Comparison of ENCODE assay signal across 29 cellular contexts in the genomic region with DNA sequence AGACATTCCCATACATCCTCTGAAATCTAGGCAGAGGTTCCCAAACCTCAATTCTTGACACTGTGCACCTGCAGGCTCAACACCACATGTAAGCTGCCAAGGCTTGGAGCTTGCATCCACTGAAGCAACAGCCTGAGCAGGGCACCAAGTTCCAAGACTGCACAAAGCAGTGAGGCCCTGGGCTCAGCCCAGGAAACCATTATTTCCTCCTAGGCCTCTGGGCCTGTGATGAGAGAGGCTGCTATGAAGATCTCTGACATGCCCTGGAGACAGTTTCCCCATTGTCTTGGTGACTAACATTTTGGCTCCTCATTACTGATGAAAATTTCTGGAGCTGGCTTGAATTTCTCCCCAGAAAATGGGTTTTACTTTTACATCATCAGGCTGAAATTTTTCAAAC.
"Had no signal": no experiment of that assay in that cellular context is flagged by ENCODE, and none has a peak within 500 bp of the region (broad histone marks: within the 10 kb centered on the region; RNA-seq: fewer than 3 reads in every experiment).

No MANE protein-coding gene starts in this region.

- H3K27ac ChIP-seq: neural progenitor cell, ovary, parathyroid adenoma, psoas muscle, skin epidermis, spleen, stomach, thoracic aorta, thyroid gland, tibial nerve, upper lobe of right lung, uterus had no signal

- H3K9me3 ChIP-seq: ovary, psoas muscle, thoracic aorta, thyroid gland, upper lobe of right lung, uterus had no signal

- H3K4me3 ChIP-seq: neural progenitor cell, ovary, psoas muscle, skin epidermis, smooth muscle cell, spleen, stomach, thoracic aorta, thyroid gland, tibial nerve, upper lobe of right lung, uterus had no signal

- H3K27ac Mint-ChIP-seq: naive thymus-derived CD4-positive, alpha-beta T cell; natural killer cell; nephron; neural progenitor cell; progenitor cell of endocrine pancreas; stimulated activated effector memory CD8-positive, alpha-beta T cell treated with anti-CD3 and anti-CD28 coated beads, Interleukin-12 subunit alpha, Interleukin-12 subunit beta, amount 100 ng/mL, for 72 hours; stimulated activated naive B cell treated with anti-CD40 and anti-IgM and Interleukin-4, amounts not matched to agents 10 μg/mL and 1 μg/mL and 100 μg/mL, for 72 hours; stimulated activated naive CD8-positive, alpha-beta T cell treated with anti-CD3 and anti-CD28 coated beads, Interleukin-15, Interleukin-2, amounts not matched to agents 100 ng/mL and 50 ng/mL, for 24 hours had no signal

- H3K9ac ChIP-seq: neural progenitor cell, parathyroid adenoma had no signal

- H3K36me3 Mint-ChIP-seq: stimulated activated effector memory CD8-positive, alpha-beta T cell treated with anti-CD3 and anti-CD28 coated beads, Interleukin-12 subunit alpha, Interleukin-12 subunit beta, amount 100 ng/mL, for 72 hours; stimulated activated naive B cell treated with anti-CD40 and anti-IgM and Interleukin-4, amounts not matched to agents 10 μg/mL and 1 μg/mL and 100 μg/mL, for 72 hours had no signal

- H3K36me3 ChIP-seq: neural progenitor cell, ovary, spleen, stomach, thoracic aorta, thyroid gland, tibial nerve, upper lobe of right lung, uterus had no signal

- H3K4me1 ChIP-seq: neural progenitor cell, parathyroid adenoma, psoas muscle, spleen, stomach, thyroid gland, tibial nerve, upper lobe of right lung, uterus had no signal

- H3K4me1 Mint-ChIP-seq: naive thymus-derived CD4-positive, alpha-beta T cell; natural killer cell; nephron; stimulated activated effector memory CD8-positive, alpha-beta T cell treated with anti-CD3 and anti-CD28 coated beads, Interleukin-12 subunit alpha, Interleukin-12 subunit beta, amount 100 ng/mL, for 72 hours; stimulated activated naive B cell treated with anti-CD40 and anti-IgM and Interleukin-4, amounts not matched to agents 10 μg/mL and 1 μg/mL and 100 μg/mL, for 72 hours had no signal

- ATAC-seq: naive thymus-derived CD4-positive, alpha-beta T cell; natural killer cell; psoas muscle; right cardiac atrium; sciatic nerve; stimulated activated effector memory CD8-positive, alpha-beta T cell treated with anti-CD3 and anti-CD28 coated beads, Interleukin-12 subunit alpha, Interleukin-12 subunit beta, amount 100 ng/mL, for 72 hours; stimulated activated naive B cell treated with anti-CD40 and anti-IgM and Interleukin-4, amounts not matched to agents 10 μg/mL and 1 μg/mL and 100 μg/mL, for 72 hours had no signal

- H3K27me3 ChIP-seq: neural progenitor cell, ovary, spleen, stomach, thyroid gland, tibial nerve, upper lobe of right lung, uterus had no signal

- H3K4me2 ChIP-seq: neural progenitor cell, smooth muscle cell had no signal

- DNase-seq: naive thymus-derived CD4-positive, alpha-beta T cell; natural killer cell; occipital lobe; ovary; posterior cingulate gyrus; psoas muscle; right cardiac atrium; spleen; stimulated activated CD4-positive, alpha-beta T cell treated with anti-CD3 and anti-CD28 coated beads, Interleukin-12 subunit alpha, Interleukin-12 subunit beta, amount 100 ng/mL, for 4 hours; stimulated activated CD4-positive, alpha-beta T cell treated with anti-CD3 and anti-CD28 coated beads, Interleukin-1b, Interleukin-23, amount 100 ng/mL, for 48 hours; stimulated activated CD4-positive, alpha-beta T cell treated with anti-CD3 and anti-CD28 coated beads, Interleukin-4, amount 100 ng/mL, for 1 hour; stimulated activated naive B cell treated with anti-CD40 and anti-IgM and Interleukin-4, amounts not matched to agents 10 μg/mL and 1 μg/mL and 100 μg/mL, for 72 hours; stimulated activated naive CD4-positive, alpha-beta T cell treated with Interleukin-2 at 50 U/mL for 16 hours; stomach; thyroid gland; trophoblast cell; upper lobe of right lung; uterus had no signal

- H3K27me3 Mint-ChIP-seq: progenitor cell of endocrine pancreas had no signal

- H3K4me3 Mint-ChIP-seq: naive thymus-derived CD4-positive, alpha-beta T cell; natural killer cell; nephron; neural progenitor cell; stimulated activated effector memory CD8-positive, alpha-beta T cell treated with anti-CD3 and anti-CD28 coated beads, Interleukin-12 subunit alpha, Interleukin-12 subunit beta, amount 100 ng/mL, for 72 hours; stimulated activated naive B cell treated with anti-CD40 and anti-IgM and Interleukin-4, amounts not matched to agents 10 μg/mL and 1 μg/mL and 100 μg/mL, for 72 hours; stimulated activated naive CD8-positive, alpha-beta T cell treated with anti-CD3 and anti-CD28 coated beads, Interleukin-15, Interleukin-2, amounts not matched to agents 100 ng/mL and 50 ng/mL, for 24 hours had no signal
